17 cellular contexts compared by ENCODE assay signal in the genomic region with DNA sequence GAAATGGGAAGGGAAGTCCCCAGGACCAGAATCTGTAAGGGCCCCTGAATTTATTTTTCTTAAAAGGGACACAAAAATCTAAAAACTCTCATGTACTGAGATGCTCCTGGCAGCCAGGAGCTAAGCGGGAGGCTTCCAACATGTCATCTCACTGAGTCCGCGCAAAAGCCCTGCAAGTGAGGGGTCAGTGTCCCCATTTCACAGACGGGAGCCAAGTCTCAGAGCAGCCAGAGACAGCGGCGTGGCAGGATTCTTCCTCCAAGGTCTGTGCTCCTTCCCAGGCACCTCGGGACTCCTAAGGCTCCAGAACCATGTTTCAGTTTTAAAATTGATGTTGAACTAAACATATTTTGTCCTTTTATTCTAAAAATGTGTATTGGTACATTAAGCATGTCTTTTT.
"Had no signal": no experiment of that assay in that cellular context is flagged by ENCODE, and none has a peak within 500 bp of the region (broad histone marks: within the 10 kb centered on the region; RNA-seq: fewer than 3 reads in every experiment).

No MANE protein-coding gene starts in this region.

- H3K4me1 ChIP-seq: psoas muscle, vagina had no signal

- H3K27me3 ChIP-seq: breast epithelium, stomach, tibial nerve, vagina had no signal

- ATAC-seq: activated naive CD8-positive, alpha-beta T cell treated with anti-CD3 and anti-CD28 coated beads, Interleukin-2, amount 50 U/mL, for 24 hours; activated T-helper 17 cell treated with anti-CD3 and anti-CD28 coated beads, Interleukin-2, amount 50 U/mL, for 72 hours; esophagus mucosa; psoas muscle; sciatic nerve had no signal

- H3K27ac ChIP-seq: breast epithelium, psoas muscle, tibial nerve, vagina had no signal

- FAIRE-seq: endometrium had no signal

- DNase-seq: activated CD4-positive, alpha-beta T cell treated with anti-CD3 and anti-CD28 coated beads, Interleukin-2, amount 50 U/mL, for 4 hours; activated CD4-positive, CD25-positive, alpha-beta regulatory T cell treated with anti-CD3 and anti-CD28 coated beads, Interleukin-2, amount 50 U/mL, for 72 hours; activated naive CD4-positive, alpha-beta T cell treated with anti-CD3 and anti-CD28 coated beads for 36 hours; activated naive CD8-positive, alpha-beta T cell treated with anti-CD3 and anti-CD28 coated beads, Interleukin-2, amount 50 U/mL, for 24 hours; kidney glomerular epithelial cell; midbrain; stimulated activated CD4-positive, alpha-beta T cell treated with anti-CD3 and anti-CD28 coated beads, Interleukin-1b, Interleukin-23, amount 100 ng/mL, for 48 hours; stomach had no signal

- H3K4me3 ChIP-seq: breast epithelium, lung, psoas muscle, stomach, tibial nerve, vagina had no signal

- H3K9me3 ChIP-seq: breast epithelium, psoas muscle, stomach, vagina had no signal

- H3K36me3 ChIP-seq: breast epithelium, stomach, tibial nerve, vagina had no signal
